In the genomic region with DNA sequence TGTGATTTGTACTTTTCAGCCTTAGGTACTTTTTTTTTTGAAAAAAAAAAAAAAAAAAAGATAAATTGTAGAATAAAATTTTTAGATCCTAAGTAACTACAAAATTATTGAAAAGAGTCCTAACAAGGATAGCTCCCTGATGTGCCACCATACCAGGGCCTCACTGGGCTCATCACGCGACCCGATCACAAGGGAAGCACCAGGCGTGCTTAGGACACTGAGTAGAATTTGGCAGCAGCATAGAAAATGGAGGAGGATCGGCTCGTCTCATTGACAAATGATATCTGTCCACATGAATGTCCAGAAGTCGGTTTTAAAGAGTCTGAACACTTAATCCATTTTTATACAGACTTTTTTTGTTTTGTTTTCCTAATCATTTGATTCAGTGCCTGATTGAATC, we compare ENCODE assay signal across 4 cellular contexts.
"Had no signal": no experiment of that assay in that cellular context is flagged by ENCODE, and none has a peak within 500 bp of the region (broad histone marks: within the 10 kb centered on the region; RNA-seq: fewer than 3 reads in every experiment).

No MANE protein-coding gene starts in this region.

- H3K9me3 Mint-ChIP-seq: H9 had no signal

- H3K9ac ChIP-seq: GM23248 had no signal

- H3K4me3 ChIP-seq: GM23248, K562 had no signal

- H2AFZ ChIP-seq: GM23248 had no signal

- DNase-seq: H9, HCEC 1CT had no signal

- ATAC-seq: K562 had no signal

- H3K27ac ChIP-seq: GM23248 had no signal

- H3K4me3 Mint-ChIP-seq: H9 had no signal
